ENCODE assay signal across 23 cellular contexts in the genomic region with DNA sequence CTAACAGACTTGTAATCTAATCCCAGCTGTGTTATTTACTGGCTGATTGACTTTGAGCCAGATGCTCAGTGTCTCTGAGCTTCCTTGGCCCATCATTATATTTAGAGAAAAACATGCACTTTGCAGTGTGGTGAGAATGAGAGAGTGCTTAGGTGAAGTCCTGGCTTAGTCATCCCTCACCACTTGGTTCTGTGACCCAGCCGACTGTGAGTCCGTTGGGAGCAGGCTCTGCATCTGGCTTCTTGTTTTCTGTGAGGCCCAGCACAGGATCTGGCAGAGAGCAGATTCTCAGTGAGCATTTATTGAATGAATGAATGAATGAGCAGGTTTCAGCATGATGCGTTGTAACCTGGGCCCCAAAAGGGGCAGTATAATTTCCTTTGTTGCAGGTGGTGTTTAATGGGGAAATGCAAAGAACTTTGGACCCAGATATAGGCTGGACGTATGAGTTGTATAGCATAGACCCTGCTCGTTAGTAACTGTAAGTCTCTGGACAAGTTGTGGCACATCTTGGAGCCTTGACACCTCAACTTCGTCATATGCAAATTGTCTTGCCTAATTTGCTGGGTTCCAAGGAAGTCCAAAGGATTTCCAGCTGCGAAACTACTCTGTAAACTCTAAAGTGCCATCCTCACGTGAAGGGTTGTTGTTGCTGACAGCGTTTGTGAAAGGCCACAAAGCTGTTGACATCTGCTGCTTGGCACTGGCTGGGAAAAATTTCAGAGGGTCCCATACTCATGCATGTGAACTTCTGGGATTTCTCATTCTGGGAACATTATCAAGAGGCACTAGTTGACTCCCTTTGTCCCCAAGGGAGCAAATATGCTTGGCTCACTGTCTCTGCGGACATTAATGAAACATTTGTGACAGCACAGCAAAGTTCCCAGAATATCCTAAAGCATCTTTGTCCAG.
A peak's percentile ranks its signal among the peaks of the same experiment; 100 is the strongest.
DNase-seq lines count a peak whose midpoint lies in the region; ATAC-seq, FAIRE-seq and TF ChIP-seq lines count a peak whose summit lies in the region.
"Had no signal": no experiment of that assay in that cellular context is flagged by ENCODE, and none has a peak within 500 bp of the region (broad histone marks: within the 10 kb centered on the region; RNA-seq: fewer than 3 reads in every experiment).

No MANE protein-coding gene starts in this region.

- no peaks in the 10 kb centered on the region for H3K9me3 ChIP-seq in mucosa of descending colon
- H3K9me3 ChIP-seq: ovary, tibial artery had no signal

- ATAC-seq in HG03442 (IDR thresholded peaks at IDR 0.05; ENCODE audit: unreplicated experiment): peak; percentile 53
- peak; percentile 34 for ATAC-seq in mucosa of descending colon
- no peak for ATAC-seq in GM21786 (IDR thresholded peaks at IDR 0.05; ENCODE audit: unreplicated experiment)
- ATAC-seq: naive thymus-derived CD8-positive, alpha-beta T cell had no signal

- H3K36me3 ChIP-seq in bronchial epithelial cell (ENCODE audit: control insufficient read depth, insufficient read depth, low read length) (no peaks in the 10 kb centered on the region), mucosa of descending colon (ENCODE audit: low read depth) (no peaks in the 10 kb centered on the region)
- H3K36me3 ChIP-seq: brain microvascular endothelial cell, ovary, tibial artery had no signal

- no peak overlapping the region for H3K4me3 ChIP-seq in bronchial epithelial cell (ENCODE audit: low read depth, low read length)
- H3K4me3 ChIP-seq in mucosa of descending colon: no peak overlapping the region
- H3K4me3 ChIP-seq in coronary artery: no peak overlapping the region
- H3K4me3 ChIP-seq: ovary, tibial artery had no signal

- H3K27ac ChIP-seq in coronary artery: no peak overlapping the region
- H3K27ac ChIP-seq: brain microvascular endothelial cell, ovary, tibial artery had no signal

- H3K4me1 ChIP-seq in mucosa of descending colon (ENCODE audit: low read depth): no peaks in the 10 kb centered on the region
- H3K4me1 ChIP-seq: tibial artery had no signal

- peak; percentile 82 for FAIRE-seq in bronchial epithelial cell (lab: Jason Lieb, UNC)

- TF ChIP-seq CTCF in bronchial epithelial cell (IDR thresholded peaks at IDR 0.05; ENCODE audit: insufficient read depth, low read length, severe bottlenecking) (no peak), mucosa of descending colon (IDR thresholded peaks at IDR 0.05) (no peak), coronary artery (IDR thresholded peaks at IDR 0.05) (no peak)

- intact Hi-C loops in mucosa of descending colon (cut with DNase I, micrococcal nuclease): no loop called here

- in situ Hi-C loops in G401 (cut with HindIII; ENCODE audit: low sequenced_read_pairs): no loop called here

- H3K27me3 ChIP-seq in bronchial epithelial cell (ENCODE audit: control insufficient read depth, insufficient read depth, low read length): peaks cover 2% of the 10 kb centered on the region
- H3K27me3 ChIP-seq: brain microvascular endothelial cell, ovary, tibial artery had no signal

- DNase-seq in G401 (ENCODE audit: low spot score) (peak; percentile 33), bronchial epithelial cell (ENCODE audit: low read depth) (peak; percentile 83), mucosa of descending colon (no peak), coronary artery (ENCODE audit: low spot score) (no peak), HK-2 (ENCODE audit: unreplicated experiment) (no peak), SK-N-DZ (ENCODE audit: low spot score) (no peak)
- DNase-seq: activated CD4-positive, alpha-beta memory T cell treated with anti-CD3 and anti-CD28 coated beads, Interleukin-2, amount 10 ng/mL, durations not matched to agents 7 days and 5 days; activated CD4-positive, CD25-positive, alpha-beta regulatory T cell; activated gamma-delta T cell treated with Interleukin-2 at 50 U/mL for 16 hours; activated T-cell treated with anti-CD3 and anti-CD28 coated beads for 4 hours; brain microvascular endothelial cell; CD4-positive, alpha-beta T cell; DMS79 treated with DMSO at 0.1 percent for 48 hours; hippocampal formation; islet precursor cell; KBM-7; naive thymus-derived CD8-positive, alpha-beta T cell; NCI-H2029; ovary; stimulated activated naive CD4-positive, alpha-beta T cell treated with Interleukin-2 at 50 U/mL for 16 hours; tibial artery had no signal

Comparison
In these comparisons a context has a peak if more than half of its experiments do, and no peak if none do; other contexts are left out.
1. DNase-seq: peak in G401 (single experiment) and bronchial epithelial cell (single experiment); none in mucosa of descending colon (0 of 3), coronary artery (single experiment), HK-2 (single experiment) and SK-N-DZ (single experiment).